In genomic region chr4:47145630-47146029, GRCh38 we compare ENCODE assay signal across 8 cellular contexts.
A peak's percentile ranks its signal among the peaks of the same experiment; 100 is the strongest.
DNase-seq lines count a peak whose midpoint lies in the region; ATAC-seq and TF ChIP-seq lines count a peak whose summit lies in the region.

No MANE protein-coding gene starts in this region.

- DNase-seq in AG04450 (ENCODE audit: low read depth, low spot score) (peak; percentile 67), astrocyte of the hippocampus (ENCODE audit: low read depth, low spot score) (peak; percentile 88), ureter (ENCODE audit: low spot score) (no peak), mesothelial cell of epicardium (ENCODE audit: low spot score in 2 of 2, unreplicated experiment in 2 of 2) (no peak), activated T-cell treated with anti-CD3 and anti-CD28 coated beads for 4 hours (no peak)
- DNase-seq in stimulated activated CD4-positive, alpha-beta T cell treated with anti-CD3 and anti-CD28 coated beads, Interleukin-2, amount 100 ng/mL, for 24 hours: no peak

- H3K4me3 ChIP-seq in AG04450 (ENCODE audit: low read depth, low read length): no peak overlapping the region

- no peaks in the 10 kb centered on the region for H3K9me3 ChIP-seq in AG04450 (ENCODE audit: control insufficient read depth, insufficient read depth, low read length)

- no peak overlapping the region for H3K4me3 Mint-ChIP-seq in mesothelial cell of epicardium

- H3K27ac ChIP-seq in AG04450 (ENCODE audit: low read depth, low read length): no peak overlapping the region

- ATAC-seq in GM19324 (IDR thresholded peaks at IDR 0.05; ENCODE audit: low FRiP score, unreplicated experiment) (peak; percentile 95), HG03103 (IDR thresholded peaks at IDR 0.05; ENCODE audit: low read depth, unreplicated experiment) (peak; percentile 99)

- H3K9me3 Mint-ChIP-seq in mesothelial cell of epicardium: no peaks in the 10 kb centered on the region

- H3K27ac Mint-ChIP-seq in mesothelial cell of epicardium: no peak overlapping the region

- CTCF ChIA-PET in AG04450 (lab: Charles Lee): interaction anchor here (4.0 kb wide), 1 partner anchor 24 kb away, joined by 24 read pairs; no protein-coding TSS in a partner anchor

- H3K36me3 Mint-ChIP-seq in mesothelial cell of epicardium: no peaks in the 10 kb centered on the region

- no peaks in the 10 kb centered on the region for H3K27me3 Mint-ChIP-seq in mesothelial cell of epicardium (ENCODE audit: low read depth)

- POLR2A ChIA-PET in AG04450 (lab: Yijun Ruan, JAX): no interaction called here

- TF ChIP-seq CTCF in AG04450 (IDR thresholded peaks at IDR 0.05; ENCODE audit: low read depth, low read length): no peak
- no peak for TF ChIP-seq CTCF in mesothelial cell of epicardium (IDR thresholded peaks at IDR 0.05; ENCODE audit: unreplicated experiment)

- H3K4me1 Mint-ChIP-seq in mesothelial cell of epicardium: peaks cover 11% of the 10 kb centered on the region

- H3K27me3 ChIP-seq in AG04450 (ENCODE audit: control insufficient read depth, insufficient read depth, low read length): no peaks in the 10 kb centered on the region

Comparison
In these comparisons a context has a peak if more than half of its experiments do, and no peak if none do; other contexts are left out.
1. DNase-seq: peak in AG04450 (single experiment) and astrocyte of the hippocampus (single experiment); none in ureter (single experiment), stimulated activated CD4-positive, alpha-beta T cell treated with anti-CD3 and anti-CD28 coated beads, Interleukin-2, amount 100 ng/mL, for 24 hours (0 of 2), mesothelial cell of epicardium (0 of 2) and activated T-cell treated with anti-CD3 and anti-CD28 coated beads for 4 hours (single experiment).